Comparison of ENCODE assay signal across 26 cellular contexts in genomic region chr10:14456870-14457266, GRCh38.
"Had no signal": no experiment of that assay in that cellular context is flagged by ENCODE, and none has a peak within 500 bp of the region (broad histone marks: within the 10 kb centered on the region; RNA-seq: fewer than 3 reads in every experiment).

No MANE protein-coding gene starts in this region.

- H3K36me3 ChIP-seq: esophagus muscularis mucosa, left lung, lower lobe of right lung, neural progenitor cell, suprapubic skin, tibial artery had no signal

- H3K4me3 Mint-ChIP-seq: activated CD4-positive, alpha-beta memory T cell treated with anti-CD3 and anti-CD28 coated beads, Interleukin-2, amount 10 ng/mL, durations not matched to agents 7 days and 5 days; activated CD4-positive, alpha-beta T cell treated with anti-CD3 and anti-CD28 coated beads, Interleukin-2, amount 10 ng/mL, durations not matched to agents 24 days and 14 days; activated T-cell treated with anti-CD3 and anti-CD28 coated beads, Interleukin-2, amount 50 U/mL, for 4 hours; activated T-helper 17 cell treated with anti-CD3 and anti-CD28 coated beads, Interleukin-2, amount 50 U/mL, for 72 hours; natural killer cell; neural progenitor cell had no signal

- H3K27ac ChIP-seq: esophagus muscularis mucosa, foreskin keratinocyte, left lung, lower lobe of right lung, neural progenitor cell, parathyroid adenoma, psoas muscle, suprapubic skin, tibial artery had no signal

- H3K36me3 Mint-ChIP-seq: natural killer cell had no signal

- H3K4me1 Mint-ChIP-seq: activated CD4-positive, alpha-beta memory T cell treated with anti-CD3 and anti-CD28 coated beads, Interleukin-2, amount 10 ng/mL, durations not matched to agents 7 days and 5 days; activated CD4-positive, alpha-beta T cell treated with anti-CD3 and anti-CD28 coated beads, Interleukin-2, amount 10 ng/mL, durations not matched to agents 24 days and 14 days; activated T-helper 17 cell treated with anti-CD3 and anti-CD28 coated beads, Interleukin-2, amount 50 U/mL, for 72 hours had no signal

- H3K9ac ChIP-seq: neural progenitor cell, parathyroid adenoma had no signal

- H2AFZ ChIP-seq: neural progenitor cell, parathyroid adenoma had no signal

- H3K27me3 ChIP-seq: esophagus muscularis mucosa, foreskin keratinocyte, left lung, neural progenitor cell, suprapubic skin, tibial artery had no signal

- DNase-seq: activated CD4-positive, alpha-beta memory T cell treated with anti-CD3 and anti-CD28 coated beads, Interleukin-2, amount 10 ng/mL, durations not matched to agents 7 days and 5 days; activated CD4-positive, alpha-beta T cell treated with anti-CD3 and anti-CD28 coated beads, Interleukin-2, amount 10 ng/mL, durations not matched to agents 24 days and 14 days; activated CD4-positive, CD25-positive, alpha-beta regulatory T cell treated with anti-CD3 and anti-CD28 coated beads, Interleukin-2, amount 50 U/mL, for 72 hours; activated gamma-delta T cell treated with Interleukin-2 at 50 U/mL for 16 hours; activated naive CD4-positive, alpha-beta T cell treated with anti-CD3 and anti-CD28 coated beads, Interleukin-2, amount 50 U/mL, for 16 hours; activated T-cell treated with anti-CD3 and anti-CD28 coated beads, Interleukin-2, amount 50 U/mL, for 4 hours; amniotic stem cell; caudate nucleus; cortex of kidney; foreskin keratinocyte; kidney glomerular epithelial cell; left lung; lower lobe of right lung; mesenchymal stem cell; natural killer cell; occipital lobe; psoas muscle; stimulated activated CD4-positive, alpha-beta T cell treated with anti-CD3 and anti-CD28 coated beads, Interleukin-2, amount 100 ng/mL, for 24 hours; stimulated activated naive CD4-positive, alpha-beta T cell; tibial artery had no signal

- ATAC-seq: activated T-cell treated with anti-CD3 and anti-CD28 coated beads, Interleukin-2, amount 50 U/mL, for 4 hours; activated T-helper 17 cell treated with anti-CD3 and anti-CD28 coated beads, Interleukin-2, amount 50 U/mL, for 72 hours; foreskin keratinocyte; left lung; lower lobe of right lung; natural killer cell; psoas muscle had no signal

- H3K4me3 ChIP-seq: esophagus muscularis mucosa, left lung, lower lobe of right lung, neural progenitor cell, psoas muscle, smooth muscle cell, suprapubic skin, tibial artery had no signal

- H3K27ac Mint-ChIP-seq: activated CD4-positive, alpha-beta memory T cell treated with anti-CD3 and anti-CD28 coated beads, Interleukin-2, amount 10 ng/mL, durations not matched to agents 7 days and 5 days; activated CD4-positive, alpha-beta T cell treated with anti-CD3 and anti-CD28 coated beads, Interleukin-2, amount 10 ng/mL, durations not matched to agents 24 days and 14 days; activated T-helper 17 cell treated with anti-CD3 and anti-CD28 coated beads, Interleukin-2, amount 50 U/mL, for 72 hours; natural killer cell; neural progenitor cell had no signal

- H3K4me2 ChIP-seq: neural progenitor cell, smooth muscle cell had no signal

- H3K79me2 ChIP-seq: parathyroid adenoma had no signal

- H3K9me3 Mint-ChIP-seq: activated CD4-positive, alpha-beta memory T cell treated with anti-CD3 and anti-CD28 coated beads, Interleukin-2, amount 10 ng/mL, durations not matched to agents 7 days and 5 days; natural killer cell had no signal

- H3K9me3 ChIP-seq: esophagus muscularis mucosa, left lung, lower lobe of right lung, psoas muscle, suprapubic skin, tibial artery had no signal

- H3K4me1 ChIP-seq: esophagus muscularis mucosa, foreskin keratinocyte, left lung, lower lobe of right lung, neural progenitor cell, parathyroid adenoma, psoas muscle, suprapubic skin, tibial artery had no signal
